ENCODE assay signal across 33 cellular contexts in the genomic region with DNA sequence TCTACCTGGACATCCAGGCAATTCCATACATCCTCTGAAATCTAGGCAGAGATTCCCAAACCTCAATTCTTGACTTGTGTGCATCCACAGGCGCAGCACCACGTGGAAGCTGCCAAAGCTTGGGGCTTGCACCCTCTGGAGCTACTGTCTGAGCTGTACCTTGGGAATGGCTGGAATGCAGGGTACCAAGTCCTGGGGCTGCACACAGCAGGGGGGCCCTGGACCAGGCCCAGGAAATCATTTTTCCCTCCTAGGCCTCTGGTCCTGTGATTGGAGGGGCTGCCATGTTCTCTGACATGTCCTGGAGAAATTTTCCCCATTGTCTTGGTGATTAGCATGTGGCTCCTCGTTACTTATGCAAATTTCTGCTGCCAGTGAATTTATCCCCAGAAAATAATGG.
DNase-seq lines count a peak whose midpoint lies in the region; ATAC-seq and TF ChIP-seq lines count a peak whose summit lies in the region.
"Had no signal": no experiment of that assay in that cellular context is flagged by ENCODE, and none has a peak within 500 bp of the region (broad histone marks: within the 10 kb centered on the region; RNA-seq: fewer than 3 reads in every experiment).

No MANE protein-coding gene starts in this region.

- no peaks in the 10 kb centered on the region for H3K79me1 ChIP-seq in mesendoderm (ENCODE audit: low read length)

- no peak overlapping the region for H2BK5ac ChIP-seq in mesendoderm (ENCODE audit: low read length)

- no peak overlapping the region for H3K23ac ChIP-seq in mesendoderm (ENCODE audit: low read length)

- WGBS in esophagus muscularis mucosa, result 31% methylated on average over 1 of the region's 3 CpGs
- WGBS in mesendoderm (ENCODE audit: extremely low coverage, insufficient coverage, low lambda C conversion rate), result no CpG with 5 or more reads among the region's 3 CpGs

- H3K4ac ChIP-seq in mesendoderm (ENCODE audit: low read depth, low read length), result no peak overlapping the region

- TF ChIP-seq POLR2A in esophagus muscularis mucosa (IDR thresholded peaks at IDR 0.05; ENCODE audit: low read depth), result no peak

- H3K18ac ChIP-seq in mesendoderm (ENCODE audit: low read length), result no peak overlapping the region

- ATAC-seq in HG02852 (IDR thresholded peaks at IDR 0.05; ENCODE audit: unreplicated experiment), result no peak
- ATAC-seq in stimulated activated naive B cell treated with anti-CD40 and anti-IgM and Interleukin-4, amounts not matched to agents 10 μg/mL and 1 μg/mL and 100 μg/mL, for 72 hours (replicated peaks), result no peak
- ATAC-seq: A549; CD8-positive, alpha-beta T cell had no signal

- H3K27me3 Mint-ChIP-seq in stimulated activated naive B cell treated with anti-CD40 and anti-IgM and Interleukin-4, amounts not matched to agents 10 μg/mL and 1 μg/mL and 100 μg/mL, for 72 hours, result no peaks in the 10 kb centered on the region
- H3K27me3 Mint-ChIP-seq: B cell; CD4-positive, alpha-beta memory T cell; CD4-positive, alpha-beta T cell had no signal

- H3K27ac Mint-ChIP-seq in stimulated activated naive B cell treated with anti-CD40 and anti-IgM and Interleukin-4, amounts not matched to agents 10 μg/mL and 1 μg/mL and 100 μg/mL, for 72 hours, result no peak overlapping the region
- H3K27ac Mint-ChIP-seq: B cell; CD4-positive, alpha-beta memory T cell; CD4-positive, alpha-beta T cell; CD4-positive, CD25-positive, alpha-beta regulatory T cell; CD8-positive, alpha-beta T cell had no signal

- H3K36me3 ChIP-seq in HEK293 (ENCODE audit: control insufficient read depth in 2 of 2, insufficient read depth in 1 of 2, low read length in 2 of 2), result no peaks in the 10 kb centered on the region
- no peaks in the 10 kb centered on the region for H3K36me3 ChIP-seq in esophagus muscularis mucosa
- H3K36me3 ChIP-seq in mesendoderm (ENCODE audit: control insufficient read depth, insufficient read depth, low read length), result no peaks in the 10 kb centered on the region
- H3K36me3 ChIP-seq: BE2C; BLaER1; BLaER1 treated with 17β-estradiol and CSF1 and Interleukin-3, amounts not matched to agents 10 nM and 100 nM had no signal

- H3K56ac ChIP-seq in mesendoderm (ENCODE audit: low read length), result no peak overlapping the region

- H3K4me3 ChIP-seq in HEK293 (ENCODE audit: low read depth, low read length) (no peak overlapping the region), esophagus muscularis mucosa (no peak overlapping the region), mesendoderm (ENCODE audit: low read length) (no peak overlapping the region), foreskin fibroblast (ENCODE audit: low read depth in 1 of 2, low read length in 2 of 2) (no peak overlapping the region)
- H3K4me3 ChIP-seq: A549; BLaER1; BLaER1 treated with 17β-estradiol and CSF1 and Interleukin-3, amounts not matched to agents 10 nM and 100 nM had no signal

- no peak overlapping the region for H3K4me2 ChIP-seq in mesendoderm (ENCODE audit: low read length)
- H3K4me2 ChIP-seq: A549; BLaER1; BLaER1 treated with 17β-estradiol and CSF1 and Interleukin-3, amounts not matched to agents 10 nM and 100 nM had no signal

- no peak for TF ChIP-seq EP300 in esophagus muscularis mucosa (IDR thresholded peaks at IDR 0.05)

- no peak overlapping the region for H3K9ac ChIP-seq in mesendoderm (ENCODE audit: low read length)
- H3K9ac ChIP-seq: BLaER1; BLaER1 treated with 17β-estradiol and CSF1 and Interleukin-3, amounts not matched to agents 10 nM and 100 nM had no signal

- POLR2A ChIA-PET in HEK293 (lab: Yijun Ruan, JAX), result no interaction called here

- H3K9me3 ChIP-seq in HEK293 (ENCODE audit: control insufficient read depth, insufficient read depth, low read depth, low read length) (no peaks in the 10 kb centered on the region), esophagus muscularis mucosa (no peaks in the 10 kb centered on the region)
- H3K9me3 ChIP-seq: A549, BE2C had no signal

- no peak overlapping the region for H4K5ac ChIP-seq in mesendoderm (ENCODE audit: low read length)

- intact Hi-C loops in esophagus muscularis mucosa (cut with DNase I), result no loop called here

- H3K4me1 Mint-ChIP-seq in stimulated activated naive B cell treated with anti-CD40 and anti-IgM and Interleukin-4, amounts not matched to agents 10 μg/mL and 1 μg/mL and 100 μg/mL, for 72 hours, result no peaks in the 10 kb centered on the region
- H3K4me1 Mint-ChIP-seq: B cell; CD14-positive monocyte; CD4-positive, alpha-beta memory T cell; CD4-positive, CD25-positive, alpha-beta regulatory T cell; CD8-positive, alpha-beta memory T cell had no signal

- no peak overlapping the region for H2BK15ac ChIP-seq in mesendoderm (replicated peaks; ENCODE audit: low read depth)

- CTCF ChIA-PET in HEK293 (lab: Yijun Ruan, JAX), result no interaction called here

- H3K27me3 ChIP-seq in esophagus muscularis mucosa, result peaks cover 0 to 7% (median 0%) of the 10 kb centered on the region in 4 donors
- no peaks in the 10 kb centered on the region for H3K27me3 ChIP-seq in mesendoderm (ENCODE audit: insufficient read depth, low read length, poor library complexity)
- H3K27me3 ChIP-seq: BE2C; BLaER1; BLaER1 treated with 17β-estradiol and CSF1 and Interleukin-3, amounts not matched to agents 10 nM and 100 nM had no signal

- TF ChIP-seq CTCF in HEK293 (tag by site-specific recombination; IDR thresholded peaks at IDR 0.05), result no peak
- no peak for TF ChIP-seq CTCF in esophagus muscularis mucosa (IDR thresholded peaks at IDR 0.05)
- no peak for TF ChIP-seq CTCF in foreskin fibroblast (IDR thresholded peaks at IDR 0.05; ENCODE audit: low read depth, low read length)

- no peak overlapping the region for H4K8ac ChIP-seq in mesendoderm (ENCODE audit: low read depth, low read length)

- H3K27ac ChIP-seq in HEK293 (ENCODE audit: extremely low read depth, low read depth, low read length) (no peak overlapping the region), esophagus muscularis mucosa (replicated peaks in 1 of 4) (no peak overlapping the region), mesendoderm (ENCODE audit: low read depth, low read length) (no peak overlapping the region)
- H3K27ac ChIP-seq: 22Rv1; A549; BLaER1; BLaER1 treated with 17β-estradiol and CSF1 and Interleukin-3, amounts not matched to agents 10 nM and 100 nM; C4-2B had no signal

- no peak overlapping the region for H3K4me3 Mint-ChIP-seq in stimulated activated naive B cell treated with anti-CD40 and anti-IgM and Interleukin-4, amounts not matched to agents 10 μg/mL and 1 μg/mL and 100 μg/mL, for 72 hours
- H3K4me3 Mint-ChIP-seq: B cell; CD14-positive monocyte; CD4-positive, alpha-beta memory T cell; CD4-positive, alpha-beta T cell; CD4-positive, CD25-positive, alpha-beta regulatory T cell; CD8-positive, alpha-beta memory T cell; CD8-positive, alpha-beta T cell had no signal

- no peak overlapping the region for H2BK120ac ChIP-seq in mesendoderm (ENCODE audit: low read depth, low read length)

- peak; percentile 68 for DNase-seq in esophagus muscularis mucosa (ENCODE audit: extremely low spot score)
- DNase-seq in mesendoderm, result peak; percentile 2
- DNase-seq in foreskin fibroblast, result no peak
- DNase-seq in stimulated activated naive B cell treated with anti-CD40 and anti-IgM and Interleukin-4, amounts not matched to agents 10 μg/mL and 1 μg/mL and 100 μg/mL, for 72 hours, result no peak
- DNase-seq: 8988T; ACHN; AML-193; BE2C; C1 segment of cervical spinal cord; Caco-2; Calu3; CD4-positive, alpha-beta memory T cell; CD4-positive, alpha-beta T cell; CD4-positive, CD25-positive, alpha-beta regulatory T cell; CD8-positive, alpha-beta memory T cell; CD8-positive, alpha-beta T cell; COR-L47; DMS 273 treated with DMSO at 0.1 percent for 48 hours; DMS153; DMS53; DMS79; DMS79 treated with DMSO at 0.1 percent for 48 hours; DND-41; EL had no signal

- H3K79me2 ChIP-seq in mesendoderm (ENCODE audit: control insufficient read depth, insufficient read depth, low read length), result no peaks in the 10 kb centered on the region

- no peaks in the 10 kb centered on the region for H3K4me1 ChIP-seq in HEK293 (ENCODE audit: control insufficient read depth, insufficient read depth, low read length)
- no peaks in the 10 kb centered on the region for H3K4me1 ChIP-seq in esophagus muscularis mucosa
- H3K4me1 ChIP-seq in mesendoderm (ENCODE audit: control insufficient read depth, low read depth, low read length), result no peaks in the 10 kb centered on the region
- H3K4me1 ChIP-seq: A549; BE2C; BLaER1; BLaER1 treated with 17β-estradiol and CSF1 and Interleukin-3, amounts not matched to agents 10 nM and 100 nM; Caco-2 had no signal

- no peak overlapping the region for H2AK5ac ChIP-seq in mesendoderm (ENCODE audit: low read length)

- peaks cover 0 to 2% of the 10 kb centered on the region in 2 donors for H3K36me3 Mint-ChIP-seq in stimulated activated naive B cell treated with anti-CD40 and anti-IgM and Interleukin-4, amounts not matched to agents 10 μg/mL and 1 μg/mL and 100 μg/mL, for 72 hours
- H3K36me3 Mint-ChIP-seq: CD14-positive monocyte; CD4-positive, alpha-beta memory T cell; CD4-positive, CD25-positive, alpha-beta regulatory T cell; CD8-positive, alpha-beta memory T cell; CD8-positive, alpha-beta T cell had no signal

- H3K9me3 Mint-ChIP-seq in stimulated activated naive B cell treated with anti-CD40 and anti-IgM and Interleukin-4, amounts not matched to agents 10 μg/mL and 1 μg/mL and 100 μg/mL, for 72 hours, result peaks cover 7 to 18% of the 10 kb centered on the region in 2 donors

TF ChIP-seq in HEK293, 187 proteins besides CTCF, POLR2A, EP300 and RAD21:
- TF ChIP-seq ZNF112 (tag by site-specific recombination; IDR thresholded peaks at IDR 0.05) (no peak), ZNF585B (tag by site-specific recombination; IDR thresholded peaks at IDR 0.05) (peak; percentile 54), ZNF600 (tag by site-specific recombination; IDR thresholded peaks at IDR 0.05) (no peak), BCL11B (tag by site-specific recombination; IDR thresholded peaks at IDR 0.05; ENCODE audit: low read depth) (no peak)
- TF ChIP-seq, protein P1, sequence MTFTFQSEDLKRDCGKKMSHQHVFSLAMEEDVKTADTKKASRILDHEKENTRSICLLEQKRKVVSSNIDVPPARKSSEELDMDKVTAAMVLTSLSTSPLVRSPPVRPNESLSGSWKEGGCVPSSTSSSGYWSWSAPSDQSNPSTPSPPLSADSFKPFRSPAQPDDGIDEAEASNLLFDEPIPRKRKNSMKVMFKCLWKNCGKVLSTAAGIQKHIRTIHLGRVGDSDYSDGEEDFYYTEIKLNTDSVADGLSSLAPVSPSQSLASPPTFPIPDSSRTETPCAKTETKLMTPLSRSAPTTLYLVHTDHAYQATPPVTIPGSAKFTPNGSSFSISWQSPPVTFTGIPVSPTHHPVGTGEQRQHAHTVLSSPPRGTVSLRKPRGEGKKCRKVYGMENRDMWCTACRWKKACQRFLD (tag by site-specific recombination; IDR thresholded peaks at IDR 0.05), result no peak
TF ChIP-seq in HEK293: peak in this region for 1.

Comparison
In these comparisons a context has a peak if more than half of its experiments do, and no peak if none do; other contexts are left out.
1. DNase-seq: peak in esophagus muscularis mucosa (single experiment) and mesendoderm (single experiment); none in foreskin fibroblast (0 of 2) and stimulated activated naive B cell treated with anti-CD40 and anti-IgM and Interleukin-4, amounts not matched to agents 10 μg/mL and 1 μg/mL and 100 μg/mL, for 72 hours (single experiment).